ENCODE assay signal across 8 cellular contexts in genomic region chr3:50235716-50236483, GRCh38. TPM values are rescaled to one million over a fixed set of nuclear protein-coding genes. Genes with fewer than 3 reads are reported as not detected.
A peak's percentile ranks its signal among the peaks of the same experiment; 100 is the strongest.
DNase-seq lines count a peak whose midpoint lies in the region; ATAC-seq, FAIRE-seq and TF ChIP-seq lines count a peak whose summit lies in the region.

Gene GNAI2, plus strand, starts transcription at chr3:50236204. Its CDS starts 132 bp downstream, at chr3:50236336.

- H3K79me2 ChIP-seq in H1 (ENCODE audit: control insufficient read depth in 1 of 2, insufficient read depth in 2 of 2, low read length in 2 of 2): peaks cover 12 to 46% of the 10 kb centered on the region in 2 experiments

- DNase-seq in COR-L47 (lab: John Stamatoyannopoulos, UW) (peak; percentile 88), HUDEP-2 (lab: John Stamatoyannopoulos, UW; ENCODE audit: unreplicated experiment in 76 of 76) (peak in 75 of 76 experiments; percentile 69 to 99 (median 98)), NT2/D1 (ENCODE audit: low read depth, low spot score) (peak; percentile 97), H1 (ENCODE audit: low read depth in 1 of 2, low spot score in 2 of 2) (peak; percentile 95 to 96), mesenchymal stem cell (peak; percentile 99)
- DNase-seq in activated CD8-positive, alpha-beta memory T cell treated with anti-CD3 and anti-CD28 coated beads, Interleukin-2, amount 10 ng/mL, durations not matched to agents 7 days and 5 days: peak; percentile 100
- peak; percentile 98 for DNase-seq in stimulated activated CD8-positive, alpha-beta memory T cell treated with anti-CD3 and anti-CD28 coated beads, Interleukin-12 subunit alpha, Interleukin-12 subunit beta, amount 100 ng/mL, for 4 hours (ENCODE audit: low read depth)

- H3K4me1 ChIP-seq in NT2/D1 (ENCODE audit: insufficient read depth, insufficient read length): peaks cover 38% of the 10 kb centered on the region
- H3K4me1 ChIP-seq in H1 (replicated peaks in 1 of 4; ENCODE audit: control insufficient read depth in 3 of 4, insufficient read depth in 4 of 4, low read length in 3 of 4): peaks cover 6 to 39% (median 36%) of the 10 kb centered on the region in 4 experiments
- H3K4me1 ChIP-seq in mesenchymal stem cell (ENCODE audit: control insufficient read depth, insufficient read depth, low read depth, low read length): peaks cover 27% of the 10 kb centered on the region

- H3K36me3 Mint-ChIP-seq in activated CD8-positive, alpha-beta memory T cell treated with anti-CD3 and anti-CD28 coated beads, Interleukin-2, amount 10 ng/mL, durations not matched to agents 7 days and 5 days: peaks cover 21% of the 10 kb centered on the region

- H3K4me1 Mint-ChIP-seq in activated CD8-positive, alpha-beta memory T cell treated with anti-CD3 and anti-CD28 coated beads, Interleukin-2, amount 10 ng/mL, durations not matched to agents 7 days and 5 days: peaks cover 38% of the 10 kb centered on the region

- no peak within 1 kb of the TSS for H4K5ac ChIP-seq in H1 (ENCODE audit: insufficient read length, low read depth, low read length)

- H3K18ac ChIP-seq in H1 (ENCODE audit: extremely low read depth, low read length) (peak within 1 kb of the TSS; percentile 93), mesenchymal stem cell (ENCODE audit: low read depth in 1 of 2, low read length in 2 of 2) (peak within 1 kb of the TSS; percentile 78 to 97)

- no peak for TF ChIP-seq RAD21 in H1 (IDR thresholded peaks at IDR 0.05 in 1 of 2, conservative IDR thresholded peaks at IDR 0.05 in 1 of 2; ENCODE audit: low read depth in 2 of 2, low read length in 2 of 2)

- no peaks in the 10 kb centered on the region for H3K27me3 Mint-ChIP-seq in activated CD8-positive, alpha-beta memory T cell treated with anti-CD3 and anti-CD28 coated beads, Interleukin-2, amount 10 ng/mL, durations not matched to agents 7 days and 5 days

- H2BK15ac ChIP-seq in H1 (ENCODE audit: low read length) (peak within 1 kb of the TSS; percentile 61; the same call in 1 of the 2 replicates), mesenchymal stem cell (ENCODE audit: low read depth, poor library complexity, severe bottlenecking) (peak within 1 kb of the TSS; percentile 71)

- H3K23ac ChIP-seq in H1 (ENCODE audit: insufficient read length): no peak within 1 kb of the TSS
- H3K23ac ChIP-seq in mesenchymal stem cell (ENCODE audit: low read length in 2 of 2): peak within 1 kb of the TSS in 1 of 2 experiments; percentile 68

- H2AK5ac ChIP-seq in H1 (ENCODE audit: low read depth, low read length) (no peak within 1 kb of the TSS), mesenchymal stem cell (ENCODE audit: low read length, severe bottlenecking) (peak within 1 kb of the TSS; percentile 95)

- H2AFZ ChIP-seq in H1 (ENCODE audit: low read length) (no peak within 1 kb of the TSS), mesenchymal stem cell (ENCODE audit: low read depth, low read length) (no peak within 1 kb of the TSS)

- 1% methylated on average over 27 of the region's 75 CpGs; no CpG with 5 or more reads in 1 of the 2 experiments for WGBS in H1 (ENCODE audit: extremely low coverage in 1 of 2, insufficient coverage in 1 of 2, insufficient read length in 1 of 2, insufficient replicate concordance in 2 of 2, low coverage in 1 of 2, low lambda C conversion rate in 2 of 2, missing lambda C conversion rate in 1 of 2), 2 experiments
- whole genome bisulfite sequencing in mesenchymal stem cell: under 1% methylated on average over 58 of the region's 75 CpGs

- peaks cover 5% of the 10 kb centered on the region for H3K79me1 ChIP-seq in H1 (ENCODE audit: low read depth, low read length)
- peaks cover 6% of the 10 kb centered on the region for H3K79me1 ChIP-seq in mesenchymal stem cell (replicated peaks; ENCODE audit: low read length, poor library complexity, severe bottlenecking)

- H2BK120ac ChIP-seq in H1 (replicated peaks; ENCODE audit: low read depth, low read length) (no peak within 1 kb of the TSS), mesenchymal stem cell (ENCODE audit: low read depth, low read length) (peak within 1 kb of the TSS; percentile 40)

- H3K9me3 Mint-ChIP-seq in activated CD8-positive, alpha-beta memory T cell treated with anti-CD3 and anti-CD28 coated beads, Interleukin-2, amount 10 ng/mL, durations not matched to agents 7 days and 5 days (ENCODE audit: low read depth): no peaks in the 10 kb centered on the region

- peak; percentile 90 for ATAC-seq in GM21381 (IDR thresholded peaks at IDR 0.05; ENCODE audit: unreplicated experiment)
- peak; percentile 93 for ATAC-seq in activated CD8-positive, alpha-beta memory T cell treated with anti-CD3 and anti-CD28 coated beads, Interleukin-2, amount 10 ng/mL, durations not matched to agents 7 days and 5 days

- H3K23me2 ChIP-seq in H1 (ENCODE audit: low read depth, low read length): peaks cover 16% of the 10 kb centered on the region; the same call in 1 of the 2 replicates

- H3K4me3 ChIP-seq in NT2/D1 (ENCODE audit: insufficient read length, low read depth) (peak within 1 kb of the TSS; percentile 96), H1 (ENCODE audit: extremely low read depth in 1 of 4, insufficient read depth in 2 of 4, low read depth in 3 of 4, low read length in 4 of 4) (peak within 1 kb of the TSS; percentile 86 to 93 (median 90)), mesenchymal stem cell (ENCODE audit: insufficient read depth in 1 of 2, low read depth in 1 of 2, low read length in 2 of 2) (peak within 1 kb of the TSS; percentile 88 to 100)

- H2BK20ac ChIP-seq in H1 (ENCODE audit: low read length): no peak within 1 kb of the TSS

- H4K91ac ChIP-seq in H1 (replicated peaks; ENCODE audit: insufficient read length, low read length) (peak within 1 kb of the TSS; percentile 52), mesenchymal stem cell (ENCODE audit: low read length) (peak within 1 kb of the TSS; percentile 46)

- no peak for TF ChIP-seq CTCF in H1 (IDR thresholded peaks at IDR 0.05; ENCODE audit: control extremely low read depth in 1 of 3, insufficient read depth in 1 of 3, low read depth in 1 of 3, low read length in 3 of 3)

- TF ChIP-seq EP300 in H1 (IDR thresholded peaks at IDR 0.05; ENCODE audit: borderline replicate concordance in 1 of 2, low read depth in 2 of 2, low read length in 2 of 2): no peak

- H3K36me3 ChIP-seq in NT2/D1 (ENCODE audit: insufficient read depth, insufficient read length, low read length): peaks cover 28% of the 10 kb centered on the region
- no peaks in the 10 kb centered on the region for H3K36me3 ChIP-seq in H1 (ENCODE audit: control insufficient read depth in 2 of 4, insufficient read depth in 4 of 4, low read length in 3 of 4)
- H3K36me3 ChIP-seq in mesenchymal stem cell (ENCODE audit: control insufficient read depth in 1 of 2, insufficient read depth in 2 of 2, low read depth in 1 of 2, low read length in 2 of 2): peaks cover 12 to 19% of the 10 kb centered on the region in 2 experiments

- POLR2A ChIA-PET in H1 (lab: Charles Lee; ENCODE audit: partially characterized antibody): interaction anchor here (0.6 to 4.1 kb wide), 15 partner anchors 8 to 97 kb away, joined by 3 to 33 read pairs (median 4); partner anchors contain the start of gene GNAT1

- peak within 1 kb of the TSS; percentile 97 for H3K4me3 Mint-ChIP-seq in activated CD8-positive, alpha-beta memory T cell treated with anti-CD3 and anti-CD28 coated beads, Interleukin-2, amount 10 ng/mL, durations not matched to agents 7 days and 5 days

- H2BK5ac ChIP-seq in H1 (ENCODE audit: low read depth, low read length) (peak within 1 kb of the TSS; percentile 92; the same call in 1 of the 2 replicates), mesenchymal stem cell (ENCODE audit: low read depth, low read length, poor library complexity, severe bottlenecking) (peak within 1 kb of the TSS; percentile 81)

- TF ChIP-seq POLR2A in H1 (IDR thresholded peaks at IDR 0.05; ENCODE audit: control extremely low read depth in 1 of 2, low read depth in 2 of 2, low read length in 2 of 2): peak in 1 of 2 experiments; percentile 77; a peak in 2 of 3 replicates

- peak within 1 kb of the TSS; percentile 94 for H3K27ac Mint-ChIP-seq in activated CD8-positive, alpha-beta memory T cell treated with anti-CD3 and anti-CD28 coated beads, Interleukin-2, amount 10 ng/mL, durations not matched to agents 7 days and 5 days

- peak within 1 kb of the TSS; percentile 84; the same call in 1 of the 2 replicates for H2BK12ac ChIP-seq in H1 (ENCODE audit: low read depth, low read length)
- peak within 1 kb of the TSS; percentile 42 to 68 for H2BK12ac ChIP-seq in mesenchymal stem cell (ENCODE audit: low read length in 2 of 2)

- H3K9ac ChIP-seq in NT2/D1 (ENCODE audit: insufficient read length, low read depth) (peak within 1 kb of the TSS; percentile 98), H1 (replicated peaks in 1 of 4; ENCODE audit: extremely low read depth in 1 of 4, low read depth in 3 of 4, low read length in 3 of 4) (peak within 1 kb of the TSS; percentile 72 to 83 (median 79)), mesenchymal stem cell (ENCODE audit: low read length) (peak within 1 kb of the TSS; percentile 96)

- no peaks in the 10 kb centered on the region for H3K9me3 ChIP-seq in NT2/D1 (ENCODE audit: insufficient read depth, low read length)
- H3K9me3 ChIP-seq in H1 (ENCODE audit: insufficient read depth in 2 of 2, low read depth in 1 of 2, low read length in 1 of 2): no peaks in the 10 kb centered on the region
- no peaks in the 10 kb centered on the region for H3K9me3 ChIP-seq in mesenchymal stem cell (ENCODE audit: control insufficient read depth, low read length)

- no peaks in the 10 kb centered on the region for H3K27me3 ChIP-seq in NT2/D1 (ENCODE audit: insufficient read depth, insufficient read length)
- H3K27me3 ChIP-seq in H1 (replicated peaks in 1 of 4; ENCODE audit: control insufficient read depth in 3 of 4, extremely low read depth in 1 of 4, insufficient read depth in 3 of 4, low read length in 3 of 4): no peaks in the 10 kb centered on the region; a peak in 1 of 7 replicates
- H3K27me3 ChIP-seq in mesenchymal stem cell (ENCODE audit: control insufficient read depth in 1 of 2, insufficient read depth in 1 of 2, low read length in 2 of 2): no peaks in the 10 kb centered on the region

- H4K8ac ChIP-seq in H1 (ENCODE audit: extremely low read depth, insufficient read depth, low read length) (peak within 1 kb of the TSS; percentile 81), mesenchymal stem cell (ENCODE audit: low read length) (no peak within 1 kb of the TSS)

- CTCF ChIA-PET in activated CD8-positive, alpha-beta memory T cell treated with anti-CD3 and anti-CD28 coated beads, Interleukin-2, amount 10 ng/mL, durations not matched to agents 7 days and 5 days (lab: Charles Lee): interaction anchor here (0.6 to 6.7 kb wide), 19 partner anchors 8 to 445 kb away, joined by 3 to 83 read pairs (median 4); partner anchors contain the start of gene IFRD2
- CTCF ChIA-PET in H1 (lab: Charles Lee; ENCODE audit: partially characterized antibody): interaction anchor here (12.9 to 53.5 kb wide), 3 partner anchors 14 to 42 kb away, joined by 121 to 2149 read pairs (median 2149); partner anchors contain the start of genes GNAI2, GNAT1, LSMEM2 and SEMA3B

- H3K27ac ChIP-seq in H1 (ENCODE audit: low read depth, low read length) (0 out of 2 replicates have a peak within 1 kb of the TSS, but pooled peaks have one; percentile 61), mesenchymal stem cell (ENCODE audit: low read length, poor library complexity, severe bottlenecking) (peak within 1 kb of the TSS; percentile 92)

- H3K4me2 ChIP-seq in H1 (ENCODE audit: insufficient read depth in 1 of 2, low read depth in 2 of 2, low read length in 2 of 2): peak within 1 kb of the TSS; percentile 82 to 96
- peak within 1 kb of the TSS; percentile 95 for H3K4me2 ChIP-seq in mesenchymal stem cell (ENCODE audit: low read length, poor library complexity, severe bottlenecking)

- peak; percentile 80 for FAIRE-seq in H1 (lab: Jason Lieb, UNC)

- peaks cover 13 to 34% of the 10 kb centered on the region in 2 experiments for H4K20me1 ChIP-seq in H1 (replicated peaks in 1 of 2; ENCODE audit: control insufficient read depth in 1 of 2, insufficient read depth in 2 of 2, low read length in 2 of 2)

- H3K4ac ChIP-seq in H1 (replicated peaks; ENCODE audit: insufficient read length, low read depth, low read length) (peak within 1 kb of the TSS; percentile 87), mesenchymal stem cell (ENCODE audit: low read depth in 1 of 2, low read length in 2 of 2) (peak within 1 kb of the TSS; percentile 54 to 95)

- peak within 1 kb of the TSS; percentile 24 for H3K56ac ChIP-seq in H1 (replicated peaks; ENCODE audit: insufficient read length, low read depth, low read length)

- H3K14ac ChIP-seq in H1 (ENCODE audit: insufficient read length) (no peak within 1 kb of the TSS), mesenchymal stem cell (ENCODE audit: low read length in 2 of 2) (peak within 1 kb of the TSS; percentile 49 to 98)

RNA-seq across cellular contexts. Expression of gene GNAI2, which starts in this region (rescaled TPM):
- 100 to 1,000 TPM; 450 to 509 TPM for total RNA-seq in activated CD8-positive, alpha-beta memory T cell treated with anti-CD3 and anti-CD28 coated beads, Interleukin-2, amount 10 ng/mL, durations not matched to agents 7 days and 5 days
- total RNA-seq in H1 (2021; fragmentation: NEBNext Ultra II Directional; extraction: Animal tissue kit (Norgen Biotek cat#: 25700)): 168 and 169 TPM in 2 replicates
- polyA plus RNA-seq in H1 (2011; rRNA removed): 516 and 539 TPM in 2 replicates
- polyA plus RNA-seq in H1 (2011; cell fraction: cytosol; rRNA removed): 378 TPM
- polyA plus RNA-seq in H1 (2011; cell fraction: nucleus; rRNA removed): 319 TPM
- 135 to 260 TPM (median 228 TPM) in 4 replicates for polyA plus RNA-seq in H1 (2012, experiment 1 of 2)
- polyA plus RNA-seq in H1 (2012, experiment 2 of 2): 195 TPM
- 215 TPM for polyA plus RNA-seq in H1 (2013, experiment 1 of 2)
- polyA plus RNA-seq in H1 (2013, experiment 2 of 2): 242 TPM
- polyA minus RNA-seq in H1 (2011; rRNA and poly(A)+ RNA removed): 310 and 337 TPM in 2 replicates
- polyA minus RNA-seq in H1 (2011; cell fraction: cytosol; rRNA and poly(A)+ RNA removed): 106 TPM
- polyA minus RNA-seq in H1 (2011; cell fraction: nucleus; rRNA and poly(A)+ RNA removed): 98.5 TPM
- 474 TPM for polyA plus RNA-seq in mesenchymal stem cell (2013, experiment 1 of 2)
- 480 TPM for polyA plus RNA-seq in mesenchymal stem cell (2013, experiment 2 of 2)

Comparison
In these comparisons a context has a peak if more than half of its experiments do, and no peak if none do; other contexts are left out.
1. Peak in every context shown above with its lines: DNase-seq, ATAC-seq, H3K4me3 ChIP-seq and H3K27ac ChIP-seq.